Comparison of ENCODE assay signal across 10 cellular contexts in the genomic region with DNA sequence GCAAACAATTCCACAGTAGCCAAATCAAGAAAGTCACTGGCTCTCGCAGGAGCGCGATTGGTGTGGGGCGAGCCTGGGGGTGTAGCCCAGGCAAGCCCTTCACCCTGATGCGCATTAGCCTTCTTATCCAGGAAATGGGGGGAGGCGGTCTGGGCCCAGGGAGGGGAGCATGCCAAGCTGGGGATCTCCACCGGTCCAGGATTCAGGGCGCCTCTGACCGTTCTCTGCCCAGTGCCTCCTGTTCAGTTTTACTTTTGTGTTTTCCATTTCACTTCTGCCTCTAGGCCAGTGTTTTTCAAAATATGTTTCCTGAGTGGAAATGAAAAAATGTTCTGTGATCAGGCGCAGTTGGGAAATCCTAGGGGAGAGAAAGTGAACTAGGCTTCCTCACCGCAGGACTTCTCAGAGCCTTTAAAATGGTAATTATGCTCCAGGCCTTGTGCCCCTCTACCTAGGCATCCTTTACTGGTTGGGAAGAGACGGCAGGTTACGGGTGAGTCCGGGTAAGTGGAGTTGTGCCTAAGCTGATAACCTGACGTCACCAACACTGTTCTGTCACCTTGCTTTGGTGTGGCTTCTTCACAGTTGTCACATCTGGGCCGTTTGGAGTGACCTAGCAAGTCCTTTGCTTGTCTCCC. TPM values are rescaled to one million over a fixed set of nuclear protein-coding genes. Genes with fewer than 3 reads are reported as not detected.
DNase-seq lines count a peak whose midpoint lies in the region; ATAC-seq and TF ChIP-seq lines count a peak whose summit lies in the region.
"Had no signal": no experiment of that assay in that cellular context is flagged by ENCODE, and none has a peak within 500 bp of the region (broad histone marks: within the 10 kb centered on the region; RNA-seq: fewer than 3 reads in every experiment).

No MANE protein-coding gene starts in this region.

- no peak for TF ChIP-seq EP300 in tibial nerve (IDR thresholded peaks at IDR 0.05)

- peak overlapping the region; percentile 47 for H3K56ac ChIP-seq in mesendoderm (ENCODE audit: low read length)

- H3K4me1 ChIP-seq in mesendoderm (ENCODE audit: control insufficient read depth, low read depth, low read length) (peaks cover 16% of the 10 kb centered on the region), tibial nerve (peaks cover 4 to 73% (median 51%) of the 10 kb centered on the region in 4 donors)

- H4K8ac ChIP-seq in mesendoderm (ENCODE audit: low read depth, low read length), result no peak overlapping the region

- no peaks in the 10 kb centered on the region for H3K9me3 ChIP-seq in tibial nerve

- no peak overlapping the region for H2AK5ac ChIP-seq in mesendoderm (ENCODE audit: low read length)

- H3K9ac ChIP-seq in mesendoderm (ENCODE audit: low read length), result no peak overlapping the region

- no peak for TF ChIP-seq POLR2A in tibial nerve (IDR thresholded peaks at IDR 0.05)

- no peaks in the 10 kb centered on the region for H3K9me3 Mint-ChIP-seq in activated naive CD4-positive, alpha-beta T cell treated with anti-CD3 and anti-CD28 coated beads for 36 hours
- peaks cover 0 to 3% (median 0%) of the 10 kb centered on the region in 5 experiments for H3K9me3 Mint-ChIP-seq in brain

- peak; percentile 31 for DNase-seq in activated naive CD4-positive, alpha-beta T cell treated with anti-CD3 and anti-CD28 coated beads for 36 hours
- DNase-seq in activated naive CD4-positive, alpha-beta T cell treated with Interleukin-2 at 50 U/mL for 16 hours, result no peak
- DNase-seq in mesendoderm (no peak), tibial nerve (ENCODE audit: low spot score in 2 of 2) (no peak), brain microvascular endothelial cell (no peak)
- DNase-seq: NCI-H146, T1000 had no signal

- peaks cover 65% of the 10 kb centered on the region for H3K4me1 Mint-ChIP-seq in activated naive CD4-positive, alpha-beta T cell treated with anti-CD3 and anti-CD28 coated beads for 36 hours (ENCODE audit: low read depth)
- H3K4me1 Mint-ChIP-seq in brain, result peaks cover 70% of the 10 kb centered on the region

- TF ChIP-seq CTCF in brain (conservative IDR thresholded peaks at IDR 0.05) (no peak), tibial nerve (IDR thresholded peaks at IDR 0.05) (no peak), brain microvascular endothelial cell (IDR thresholded peaks at IDR 0.05; ENCODE audit: low read depth, low read length, missing control alignments) (no peak)

- no peaks in the 10 kb centered on the region for H3K36me3 Mint-ChIP-seq in activated naive CD4-positive, alpha-beta T cell treated with anti-CD3 and anti-CD28 coated beads for 36 hours (ENCODE audit: low read depth)
- peaks cover 8% of the 10 kb centered on the region for H3K36me3 Mint-ChIP-seq in brain

- H3K4me3 Mint-ChIP-seq in activated naive CD4-positive, alpha-beta T cell treated with anti-CD3 and anti-CD28 coated beads for 36 hours, result no peak overlapping the region
- no peak overlapping the region for H3K4me3 Mint-ChIP-seq in brain

- CTCF ChIA-PET in activated naive CD4-positive, alpha-beta T cell treated with anti-CD3 and anti-CD28 coated beads for 36 hours (lab: Charles Lee), result no interaction called here

- intact Hi-C loops in activated naive CD4-positive, alpha-beta T cell treated with anti-CD3 and anti-CD28 coated beads for 36 hours (cut with micrococcal nuclease), result no loop called here

- H3K36me3 ChIP-seq in mesendoderm (ENCODE audit: control insufficient read depth, insufficient read depth, low read length), result no peaks in the 10 kb centered on the region
- H3K36me3 ChIP-seq in tibial nerve, result no peaks in the 10 kb centered on the region
- no peaks in the 10 kb centered on the region for H3K36me3 ChIP-seq in brain microvascular endothelial cell (replicated peaks)

- no peak overlapping the region for H3K23ac ChIP-seq in mesendoderm (ENCODE audit: low read length)

- no peak overlapping the region for H2BK15ac ChIP-seq in mesendoderm (replicated peaks; ENCODE audit: low read depth)

- no peak overlapping the region for H2BK5ac ChIP-seq in mesendoderm (ENCODE audit: low read length)

- no peak overlapping the region for H3K4me2 ChIP-seq in mesendoderm (ENCODE audit: low read length)

- no peak overlapping the region for H3K4me3 ChIP-seq in mesendoderm (ENCODE audit: low read length)
- H3K4me3 ChIP-seq in tibial nerve, result no peak overlapping the region
- H3K4me3 ChIP-seq in brain microvascular endothelial cell (ENCODE audit: low read depth, low read length), result no peak overlapping the region

- H3K27me3 ChIP-seq in mesendoderm (ENCODE audit: insufficient read depth, low read length, poor library complexity) (no peaks in the 10 kb centered on the region), tibial nerve (no peaks in the 10 kb centered on the region), brain microvascular endothelial cell (replicated peaks) (no peaks in the 10 kb centered on the region)

- no peak overlapping the region for H2BK120ac ChIP-seq in mesendoderm (ENCODE audit: low read depth, low read length)

- H3K18ac ChIP-seq in mesendoderm (ENCODE audit: low read length), result no peak overlapping the region

- H3K27me3 Mint-ChIP-seq in activated naive CD4-positive, alpha-beta T cell treated with anti-CD3 and anti-CD28 coated beads for 36 hours (ENCODE audit: low read depth), result no peaks in the 10 kb centered on the region
- no peaks in the 10 kb centered on the region for H3K27me3 Mint-ChIP-seq in brain

- in situ Hi-C loops in brain microvascular endothelial cell (cut with HindIII; ENCODE audit: low pct_ligation_motif_present, low sequenced_read_pairs), result no loop called here

- H3K79me1 ChIP-seq in mesendoderm (ENCODE audit: low read length), result peaks cover 17% of the 10 kb centered on the region

- H3K27ac Mint-ChIP-seq in activated naive CD4-positive, alpha-beta T cell treated with anti-CD3 and anti-CD28 coated beads for 36 hours, result no peak overlapping the region
- H3K27ac Mint-ChIP-seq in brain, result peak overlapping the region; percentile 80 to 98 (median 94)

- WGBS in mesendoderm (ENCODE audit: extremely low coverage, insufficient coverage, low lambda C conversion rate), result no CpG with 5 or more reads among the region's 16 CpGs
- 76 to 84% methylated on average over 15 to 16 of the region's 16 CpGs for WGBS in tibial nerve, 2 donors

- no peak overlapping the region for H4K5ac ChIP-seq in mesendoderm (ENCODE audit: low read length)

- no peak overlapping the region for H3K27ac ChIP-seq in mesendoderm (ENCODE audit: low read depth, low read length)
- H3K27ac ChIP-seq in tibial nerve, result peak overlapping the region in 3 of 4 donors; percentile 40 to 68 (median 47)
- no peak overlapping the region for H3K27ac ChIP-seq in brain microvascular endothelial cell

- ATAC-seq in GM18907 (IDR thresholded peaks at IDR 0.05; ENCODE audit: unreplicated experiment) (no peak), HG03442 (IDR thresholded peaks at IDR 0.05; ENCODE audit: unreplicated experiment) (no peak)

- no peak overlapping the region for H3K4ac ChIP-seq in mesendoderm (ENCODE audit: low read depth, low read length)

- peaks cover 5% of the 10 kb centered on the region for H3K79me2 ChIP-seq in mesendoderm (ENCODE audit: control insufficient read depth, insufficient read depth, low read length)

RNA-seq across cellular contexts. Expression of gene LRP5, which starts 18.4 kb away (rescaled TPM):
- 10 to 100 TPM; 14.3 to 17.1 TPM for total RNA-seq in activated naive CD4-positive, alpha-beta T cell treated with anti-CD3 and anti-CD28 coated beads for 36 hours
- polyA plus RNA-seq in brain (ENCODE audit: insufficient read depth, low read depth, low replicate concordance), result 27.2 TPM
- 20.9 TPM for polyA plus RNA-seq in mesendoderm (2013, experiment 1 of 2)
- polyA plus RNA-seq in mesendoderm (2013, experiment 2 of 2), result 23.3 TPM
- 10 to 100 TPM; 22.3 to 43.2 (median 33.8) TPM for total RNA-seq in tibial nerve

RNA-seq across cellular contexts. Expression of gene C11orf24, which starts 59.0 kb away (rescaled TPM):
- total RNA-seq in activated naive CD4-positive, alpha-beta T cell treated with anti-CD3 and anti-CD28 coated beads for 36 hours, result 10 to 100 TPM; 28.5 to 29.5 TPM
- 23.2 TPM for polyA plus RNA-seq in brain (ENCODE audit: insufficient read depth, low read depth, low replicate concordance)
- 60.1 TPM for polyA plus RNA-seq in mesendoderm (2013, experiment 1 of 2)
- 61.6 TPM for polyA plus RNA-seq in mesendoderm (2013, experiment 2 of 2)
- total RNA-seq in tibial nerve, result 10 to 100 TPM; 33.3 to 59.4 (median 41.2) TPM

Comparison
In these comparisons a context has a peak if more than half of its experiments do, and no peak if none do; other contexts are left out.
1. H3K27ac ChIP-seq: peak in tibial nerve (3 of 4); none in mesendoderm (single experiment) and brain microvascular endothelial cell (single experiment).